In genomic region chr9:137438591-137439157, GRCh38 we compare ENCODE assay signal across 21 cellular contexts. TPM values are rescaled to one million over a fixed set of nuclear protein-coding genes. Genes with fewer than 3 reads are reported as not detected.
"Had no signal": no experiment of that assay in that cellular context is flagged by ENCODE, and none has a peak within 500 bp of the region (broad histone marks: within the 10 kb centered on the region; RNA-seq: fewer than 3 reads in every experiment).

No MANE protein-coding gene starts in this region.

- ATAC-seq: activated CD4-positive, alpha-beta T cell treated with anti-CD3 and anti-CD28 coated beads for 36 hours; activated T-cell treated with anti-CD3 and anti-CD28 coated beads, Interleukin-2, amount 50 U/mL, for 72 hours; body of pancreas; naive thymus-derived CD4-positive, alpha-beta T cell; sciatic nerve; SK-N-SH treated with all-trans-retinoic acid at 6 μM for 48 hours; stimulated activated naive CD8-positive, alpha-beta T cell treated with anti-CD3 and anti-CD28 coated beads, Interleukin-15, amount 100 ng/mL, for 72 hours had no signal

- H3K27ac ChIP-seq: body of pancreas, esophagus muscularis mucosa, upper lobe of left lung had no signal

- H3K9me3 ChIP-seq: body of pancreas, esophagus muscularis mucosa, upper lobe of left lung had no signal

- DNase-seq: activated CD4-positive, alpha-beta memory T cell treated with anti-CD3 and anti-CD28 coated beads, Interleukin-2, amount 10 ng/mL, durations not matched to agents 7 days and 5 days; activated CD4-positive, alpha-beta T cell treated with anti-CD3 and anti-CD28 coated beads for 36 hours; activated gamma-delta T cell; activated T-cell treated with anti-CD3 and anti-CD28 coated beads, Interleukin-2, amount 50 U/mL, for 72 hours; amniotic stem cell; central memory CD4-positive, alpha-beta T cell; cortex of kidney; effector CD4-positive, alpha-beta T cell; left colon; mammary epithelial cell; nucleus accumbens; stimulated activated CD4-positive, alpha-beta T cell treated with anti-CD3 and anti-CD28 coated beads, Interleukin-1b, Interleukin-23, amount 100 ng/mL, for 48 hours; stimulated activated naive CD8-positive, alpha-beta T cell treated with anti-CD3 and anti-CD28 coated beads, Interleukin-15, amount 100 ng/mL, for 72 hours had no signal

- H3K36me3 ChIP-seq: esophagus muscularis mucosa, upper lobe of left lung had no signal

- H3K27me3 ChIP-seq: body of pancreas had no signal

- H3K4me3 ChIP-seq: body of pancreas, esophagus muscularis mucosa, upper lobe of left lung had no signal

RNA-seq across cellular contexts. Expression of gene ENTPD8, which starts 2.5 kb away (rescaled TPM):
- total RNA-seq: activated CD4-positive, alpha-beta memory T cell treated with anti-CD3 and anti-CD28 coated beads, Interleukin-2, amount 10 ng/mL, durations not matched to agents 7 days and 5 days; activated CD4-positive, alpha-beta T cell treated with anti-CD3 and anti-CD28 coated beads for 36 hours; activated T-cell treated with anti-CD3 and anti-CD28 coated beads, Interleukin-2, amount 50 U/mL, for 72 hours; esophagus muscularis mucosa; mononuclear cell; naive thymus-derived CD4-positive, alpha-beta T cell; sciatic nerve; temporal lobe had no signal
- polyA plus RNA-seq: naive thymus-derived CD4-positive, alpha-beta T cell had no signal
